Comparison of ENCODE assay signal across 26 cellular contexts in genomic region chr20:38363004-38363747, GRCh38. TPM values are rescaled to one million over a fixed set of nuclear protein-coding genes. Genes with fewer than 3 reads are reported as not detected.
DNase-seq lines count a peak whose midpoint lies in the region; ATAC-seq, FAIRE-seq and TF ChIP-seq lines count a peak whose summit lies in the region.
"Had no signal": no experiment of that assay in that cellular context is flagged by ENCODE, and none has a peak within 500 bp of the region (broad histone marks: within the 10 kb centered on the region; RNA-seq: fewer than 3 reads in every experiment).

No MANE protein-coding gene starts in this region.

- CTCF ChIA-PET in H1 (lab: Charles Lee; ENCODE audit: partially characterized antibody), result interaction anchor here (0.9 to 22.1 kb wide), 9 partner anchors 8 to 223 kb away, joined by 3 to 390 read pairs (median 4); partner anchors contain the start of gene LBP

- H3K23ac ChIP-seq in H1 (ENCODE audit: insufficient read length), result no peak overlapping the region

- POLR2A ChIA-PET in H1 (lab: Charles Lee; ENCODE audit: partially characterized antibody), result interaction anchor here (1.3 to 2.0 kb wide), 2 partner anchors 21 to 63 kb away, joined by 3 to 4 read pairs; no protein-coding TSS in a partner anchor

- no peak overlapping the region for H2BK20ac ChIP-seq in H1 (ENCODE audit: low read length)

- H2BK12ac ChIP-seq in H1 (ENCODE audit: low read depth, low read length), result no peak overlapping the region

- H3K79me2 ChIP-seq in H1 (ENCODE audit: control insufficient read depth in 1 of 2, insufficient read depth in 2 of 2, low read length in 2 of 2), result no peaks in the 10 kb centered on the region

- no peaks in the 10 kb centered on the region for H3K9me3 ChIP-seq in H1 (ENCODE audit: insufficient read depth in 2 of 2, low read depth in 1 of 2, low read length in 1 of 2)
- H3K9me3 ChIP-seq: BE2C; BLaER1 treated with 17β-estradiol and CSF1 and Interleukin-3, amounts not matched to agents 10 nM and 100 nM; HAP-1 had no signal

- H3K9ac ChIP-seq in H1 (replicated peaks in 1 of 4; ENCODE audit: extremely low read depth in 1 of 4, low read depth in 3 of 4, low read length in 3 of 4), result no peak overlapping the region
- H3K9ac ChIP-seq: BLaER1 treated with 17β-estradiol and CSF1 and Interleukin-3, amounts not matched to agents 10 nM and 100 nM; GM23248 had no signal

- H3K4me2 ChIP-seq in H1 (ENCODE audit: insufficient read depth in 1 of 2, low read depth in 2 of 2, low read length in 2 of 2), result no peak overlapping the region
- H3K4me2 ChIP-seq: BLaER1 treated with 17β-estradiol and CSF1 and Interleukin-3, amounts not matched to agents 10 nM and 100 nM had no signal

- no peak overlapping the region for H3K4me3 Mint-ChIP-seq in natural killer cell treated with Interleukin-12 subunit alpha and Interleukin-12 subunit beta and Interleukin-15 and Interleukin-18, amount 100 ng/mL, for 72 hours
- no peak overlapping the region for H3K4me3 Mint-ChIP-seq in natural killer cell
- H3K4me3 Mint-ChIP-seq: CD14-positive monocyte; CD4-positive, alpha-beta T cell; CD8-positive, alpha-beta memory T cell; HFFc6 had no signal

- no peaks in the 10 kb centered on the region for H3K36me3 Mint-ChIP-seq in natural killer cell treated with Interleukin-12 subunit alpha and Interleukin-12 subunit beta and Interleukin-15 and Interleukin-18, amount 100 ng/mL, for 72 hours
- no peaks in the 10 kb centered on the region for H3K36me3 Mint-ChIP-seq in natural killer cell
- H3K36me3 Mint-ChIP-seq: CD14-positive monocyte; CD8-positive, alpha-beta memory T cell had no signal

- no peaks in the 10 kb centered on the region for H3K4me1 ChIP-seq in H1 (replicated peaks in 1 of 4; ENCODE audit: control insufficient read depth in 3 of 4, insufficient read depth in 4 of 4, low read length in 3 of 4)
- H3K4me1 ChIP-seq: BE2C, HAP-1 had no signal

- no peaks in the 10 kb centered on the region for H3K23me2 ChIP-seq in H1 (ENCODE audit: low read depth, low read length)

- no peaks in the 10 kb centered on the region for H4K20me1 ChIP-seq in H1 (replicated peaks in 1 of 2; ENCODE audit: control insufficient read depth in 1 of 2, insufficient read depth in 2 of 2, low read length in 2 of 2)
- H4K20me1 ChIP-seq: BLaER1 treated with 17β-estradiol and CSF1 and Interleukin-3, amounts not matched to agents 10 nM and 100 nM had no signal

- no peaks in the 10 kb centered on the region for H3K27me3 ChIP-seq in H1 (replicated peaks in 1 of 4; ENCODE audit: control insufficient read depth in 3 of 4, extremely low read depth in 1 of 4, insufficient read depth in 3 of 4, low read length in 3 of 4)
- H3K27me3 ChIP-seq: BE2C; BLaER1 treated with 17β-estradiol and CSF1 and Interleukin-3, amounts not matched to agents 10 nM and 100 nM had no signal

- no peak overlapping the region for H3K27ac Mint-ChIP-seq in natural killer cell treated with Interleukin-12 subunit alpha and Interleukin-12 subunit beta and Interleukin-15 and Interleukin-18, amount 100 ng/mL, for 72 hours
- H3K27ac Mint-ChIP-seq in natural killer cell, result no peak overlapping the region
- H3K27ac Mint-ChIP-seq: CD14-positive monocyte; CD4-positive, alpha-beta T cell; CD8-positive, alpha-beta memory T cell; HFFc6 had no signal

- H2BK120ac ChIP-seq in H1 (replicated peaks; ENCODE audit: low read depth, low read length), result no peak overlapping the region

- TF ChIP-seq CTCF in natural killer cell (IDR thresholded peaks at IDR 0.05) (no peak), H1 (IDR thresholded peaks at IDR 0.05; ENCODE audit: control extremely low read depth in 1 of 3, insufficient read depth in 1 of 3, low read depth in 1 of 3, low read length in 3 of 3) (no peak)

- no peak overlapping the region for H3K18ac ChIP-seq in H1 (ENCODE audit: extremely low read depth, low read length)

- no peak overlapping the region for H4K91ac ChIP-seq in H1 (replicated peaks; ENCODE audit: insufficient read length, low read length)

- no peaks in the 10 kb centered on the region for H3K4me1 Mint-ChIP-seq in natural killer cell treated with Interleukin-12 subunit alpha and Interleukin-12 subunit beta and Interleukin-15 and Interleukin-18, amount 100 ng/mL, for 72 hours (ENCODE audit: low read depth in 2 of 2)
- H3K4me1 Mint-ChIP-seq in natural killer cell, result no peaks in the 10 kb centered on the region
- H3K4me1 Mint-ChIP-seq: CD14-positive monocyte; CD8-positive, alpha-beta memory T cell had no signal

- TF ChIP-seq RAD21 in H1 (IDR thresholded peaks at IDR 0.05 in 1 of 2, conservative IDR thresholded peaks at IDR 0.05 in 1 of 2; ENCODE audit: low read depth in 2 of 2, low read length in 2 of 2), result no peak

- no peak for ATAC-seq in natural killer cell treated with Interleukin-12 subunit alpha and Interleukin-12 subunit beta and Interleukin-15 and Interleukin-18, amount 100 ng/mL, for 72 hours
- ATAC-seq in natural killer cell, result no peak
- ATAC-seq: GM12878 had no signal

- H3K36me3 ChIP-seq in H1 (ENCODE audit: control insufficient read depth in 2 of 4, insufficient read depth in 4 of 4, low read length in 3 of 4), result no peaks in the 10 kb centered on the region
- H3K36me3 ChIP-seq: BE2C; BLaER1 treated with 17β-estradiol and CSF1 and Interleukin-3, amounts not matched to agents 10 nM and 100 nM; HAP-1 had no signal

- peaks cover 5 to 8% of the 10 kb centered on the region in 2 donors for H3K27me3 Mint-ChIP-seq in natural killer cell treated with Interleukin-12 subunit alpha and Interleukin-12 subunit beta and Interleukin-15 and Interleukin-18, amount 100 ng/mL, for 72 hours
- peaks cover 0 to 4% of the 10 kb centered on the region in 2 donors for H3K27me3 Mint-ChIP-seq in natural killer cell (ENCODE audit: low read depth in 2 of 2)

- H3K14ac ChIP-seq in H1 (ENCODE audit: insufficient read length), result no peak overlapping the region

- 0 out of 2 replicates have a peak overlapping the region, but pooled peaks have one; percentile 61 for H2BK15ac ChIP-seq in H1 (ENCODE audit: low read length)

- no peaks in the 10 kb centered on the region for H3K9me3 Mint-ChIP-seq in natural killer cell treated with Interleukin-12 subunit alpha and Interleukin-12 subunit beta and Interleukin-15 and Interleukin-18, amount 100 ng/mL, for 72 hours
- no peaks in the 10 kb centered on the region for H3K9me3 Mint-ChIP-seq in natural killer cell
- H3K9me3 Mint-ChIP-seq: CD4-positive, alpha-beta T cell; CD8-positive, alpha-beta memory T cell; HFFc6 had no signal

- no peak for TF ChIP-seq POLR2A in H1 (IDR thresholded peaks at IDR 0.05; ENCODE audit: control extremely low read depth in 1 of 2, low read depth in 2 of 2, low read length in 2 of 2)

- intact Hi-C loops in natural killer cell (cut with micrococcal nuclease), result no loop called here

- FAIRE-seq in H1 (lab: Jason Lieb, UNC) (no peak), urothelium cell line (lab: Jason Lieb, UNC) (peak; percentile 9)
- FAIRE-seq: A204.1, D721Med, GM12878, GM19239, H54 had no signal

- H3K27ac ChIP-seq in H1 (ENCODE audit: low read depth, low read length), result no peak overlapping the region
- H3K27ac ChIP-seq: 22Rv1; BLaER1 treated with 17β-estradiol and CSF1 and Interleukin-3, amounts not matched to agents 10 nM and 100 nM; GM23248 had no signal

- no peak overlapping the region for H3K4ac ChIP-seq in H1 (replicated peaks; ENCODE audit: insufficient read length, low read depth, low read length)

- no peak overlapping the region for H2AK5ac ChIP-seq in H1 (ENCODE audit: low read depth, low read length)

- TF ChIP-seq EP300 in H1 (IDR thresholded peaks at IDR 0.05; ENCODE audit: borderline replicate concordance in 1 of 2, low read depth in 2 of 2, low read length in 2 of 2), result no peak

- H4K5ac ChIP-seq in H1 (ENCODE audit: insufficient read length, low read depth, low read length), result no peak overlapping the region

- peak; percentile 10 for DNase-seq in natural killer cell treated with Interleukin-12 subunit alpha and Interleukin-12 subunit beta and Interleukin-15 and Interleukin-18, amount 100 ng/mL, for 72 hours (ENCODE audit: low spot score)
- DNase-seq in natural killer cell (no peak), H1 (ENCODE audit: low read depth in 1 of 2, low spot score in 2 of 2) (no peak), urothelium cell line (ENCODE audit: low spot score) (no peak), NCI-H1417 (lab: John Stamatoyannopoulos, UW) (no peak), germinal center (ENCODE audit: low spot score) (no peak)
- DNase-seq: ACHN; AML-193; BE2C; CD4-positive, alpha-beta T cell; CD8-positive, alpha-beta memory T cell; DMS 273 treated with DMSO at 0.1 percent for 48 hours; DMS79; EL; GDM1; GM23248; HFFc6 had no signal

- WGBS in H1 (ENCODE audit: extremely low coverage in 1 of 2, insufficient coverage in 1 of 2, insufficient read length in 1 of 2, insufficient replicate concordance in 2 of 2, low coverage in 1 of 2, low lambda C conversion rate in 2 of 2, missing lambda C conversion rate in 1 of 2), 2 experiments, result 96% methylated on average over 8 of the region's 8 CpGs; no CpG with 5 or more reads in 1 of the 2 experiments

- H3K79me1 ChIP-seq in H1 (ENCODE audit: low read depth, low read length), result no peaks in the 10 kb centered on the region

- no peak overlapping the region for H2AFZ ChIP-seq in H1 (ENCODE audit: low read length)
- H2AFZ ChIP-seq: GM23248 had no signal

- no peak overlapping the region for H2BK5ac ChIP-seq in H1 (ENCODE audit: low read depth, low read length)

- H3K56ac ChIP-seq in H1 (replicated peaks; ENCODE audit: insufficient read length, low read depth, low read length), result no peak overlapping the region

- no peak overlapping the region for H3K4me3 ChIP-seq in H1 (ENCODE audit: extremely low read depth in 1 of 4, insufficient read depth in 2 of 4, low read depth in 3 of 4, low read length in 4 of 4)
- H3K4me3 ChIP-seq: BLaER1 treated with 17β-estradiol and CSF1 and Interleukin-3, amounts not matched to agents 10 nM and 100 nM; GM12878; GM23248; HAP-1 had no signal

- H4K8ac ChIP-seq in H1 (ENCODE audit: extremely low read depth, insufficient read depth, low read length), result no peak overlapping the region

RNA-seq across cellular contexts. Expression of gene LBP, which starts 16.9 kb away (rescaled TPM):
- total RNA-seq in natural killer cell treated with Interleukin-12 subunit alpha and Interleukin-12 subunit beta and Interleukin-15 and Interleukin-18, amount 100 ng/mL, for 72 hours, result not detected
- total RNA-seq in natural killer cell, result not detected
- 0.48 and 0.63 TPM in 2 replicates for total RNA-seq in H1 (2021; fragmentation: NEBNext Ultra II Directional; extraction: Animal tissue kit (Norgen Biotek cat#: 25700))
- polyA plus RNA-seq in H1 (2011; rRNA removed), result 0.44 and 0.60 TPM in 2 replicates
- 0.37 TPM for polyA plus RNA-seq in H1 (2011; cell fraction: cytosol; rRNA removed)
- polyA plus RNA-seq in H1 (2011; cell fraction: nucleus; rRNA removed), result 0.61 TPM
- polyA plus RNA-seq in H1 (2012, experiment 1 of 2), result 0.35 to 0.69 TPM (median 0.57 TPM) in 4 replicates
- polyA plus RNA-seq in H1 (2012, experiment 2 of 2), result 0.29 TPM
- 0.28 TPM for polyA plus RNA-seq in H1 (2013, experiment 1 of 2)
- 0.33 TPM for polyA plus RNA-seq in H1 (2013, experiment 2 of 2)
- polyA minus RNA-seq in H1 (2011; rRNA and poly(A)+ RNA removed), result 0.37 and 1.2 TPM in 2 replicates
- polyA minus RNA-seq in H1 (2011; cell fraction: cytosol; rRNA and poly(A)+ RNA removed), result not detected
- 0.40 TPM for polyA minus RNA-seq in H1 (2011; cell fraction: nucleus; rRNA and poly(A)+ RNA removed)
- total RNA-seq: CD4-positive, alpha-beta T cell; CD8-positive, alpha-beta memory T cell; GM23248; HFFc6 had no signal
- polyA plus RNA-seq: CD14-positive monocyte; CD8-positive, alpha-beta memory T cell; GM23248 had no signal

RNA-seq across cellular contexts. Expression of gene BPI, which starts 59.2 kb away (rescaled TPM):
- not detected for total RNA-seq in natural killer cell treated with Interleukin-12 subunit alpha and Interleukin-12 subunit beta and Interleukin-15 and Interleukin-18, amount 100 ng/mL, for 72 hours
- under 1 TPM in 1 of 3 donors, not detected in 2; 0.20 TPM for total RNA-seq in natural killer cell
- not detected in 2 replicates for total RNA-seq in H1 (2021; fragmentation: NEBNext Ultra II Directional; extraction: Animal tissue kit (Norgen Biotek cat#: 25700))
- not detected in 2 replicates for polyA plus RNA-seq in H1 (2011; rRNA removed)
- polyA plus RNA-seq in H1 (2011; cell fraction: cytosol; rRNA removed), result not detected
- not detected for polyA plus RNA-seq in H1 (2011; cell fraction: nucleus; rRNA removed)
- polyA plus RNA-seq in H1 (2012, experiment 1 of 2), result not detected in 4 replicates
- not detected for polyA plus RNA-seq in H1 (2012, experiment 2 of 2)
- not detected for polyA plus RNA-seq in H1 (2013, experiment 1 of 2)
- polyA plus RNA-seq in H1 (2013, experiment 2 of 2), result not detected
- polyA minus RNA-seq in H1 (2011; rRNA and poly(A)+ RNA removed), result not detected in 2 replicates
- polyA minus RNA-seq in H1 (2011; cell fraction: cytosol; rRNA and poly(A)+ RNA removed), result not detected
- polyA minus RNA-seq in H1 (2011; cell fraction: nucleus; rRNA and poly(A)+ RNA removed), result not detected
- total RNA-seq: CD8-positive, alpha-beta memory T cell; GM12878; GM23248; HFFc6 had no signal
- polyA plus RNA-seq: CD8-positive, alpha-beta memory T cell; GM12878 had no signal
